8 cellular contexts compared by ENCODE assay signal in genomic region chr7:76357379-76358052, GRCh38. TPM values are rescaled to one million over a fixed set of nuclear protein-coding genes. Genes with fewer than 3 reads are reported as not detected.
DNase-seq lines count a peak whose midpoint lies in the region; ATAC-seq and TF ChIP-seq lines count a peak whose summit lies in the region.

No MANE protein-coding gene starts in this region.

- BruUV-seq in Panc1 (replicated peaks; lab: Mats Ljungman, UMichigan) = no TSS peak

- in situ Hi-C loops in HAP-1 (cut with MboI; ENCODE audit: low sequenced_read_pairs) = no loop called here
- in situ Hi-C loops in Panc1 (cut with HindIII; ENCODE audit: low pct_unique_long_range_greater_than_20kb, low sequenced_read_pairs) = no loop called here

- TF ChIP-seq POLR2A in esophagus muscularis mucosa (IDR thresholded peaks at IDR 0.05; ENCODE audit: low read depth) (no peak), prostate gland (IDR thresholded peaks at IDR 0.05) (no peak)

- peak overlapping the region; percentile 99 for H3K4me3 ChIP-seq in HAP-1
- peak overlapping the region; percentile 87 to 99 for H3K4me3 ChIP-seq in Panc1 (ENCODE audit: low read depth in 2 of 2, low read length in 2 of 2)
- H3K4me3 ChIP-seq in esophagus muscularis mucosa = peak overlapping the region; percentile 88 to 99 (median 94)
- H3K4me3 ChIP-seq in prostate gland = peak overlapping the region; percentile 96 to 98

- TF ChIP-seq EP300 in esophagus muscularis mucosa (IDR thresholded peaks at IDR 0.05) = no peak

- CTCF ChIA-PET in Panc1 (lab: Charles Lee) = no interaction called here

- H3K9me3 ChIP-seq in HAP-1 (peaks cover 8% of the 10 kb centered on the region; the same call in 1 of the 2 replicates), Panc1 (ENCODE audit: control insufficient read depth, insufficient read depth, low read depth, low read length) (no peaks in the 10 kb centered on the region), esophagus muscularis mucosa (no peaks in the 10 kb centered on the region), prostate gland (no peaks in the 10 kb centered on the region)

- peaks cover 32% of the 10 kb centered on the region for H3K4me1 ChIP-seq in HAP-1
- H3K4me1 ChIP-seq in Panc1 (ENCODE audit: control insufficient read depth, insufficient read depth, low read length) = peaks cover 25% of the 10 kb centered on the region
- peaks cover 46 to 62% (median 54%) of the 10 kb centered on the region in 4 donors for H3K4me1 ChIP-seq in esophagus muscularis mucosa
- peaks cover 7% of the 10 kb centered on the region for H3K4me1 ChIP-seq in prostate gland (replicated peaks)

- TF ChIP-seq CTCF in Panc1 (IDR thresholded peaks at IDR 0.05) (no peak), esophagus muscularis mucosa (IDR thresholded peaks at IDR 0.05) (no peak), prostate gland (IDR thresholded peaks at IDR 0.05) (no peak)

- no peak for ATAC-seq in Panc1

- intact Hi-C loops in Panc1 (cut with micrococcal nuclease; ENCODE audit: unreplicated experiment) (no loop called here), esophagus muscularis mucosa (cut with DNase I) (loop anchor here (2.0 to 10.0 kb wide), 2 partner anchors 39 to 73 kb away; no protein-coding TSS in a partner anchor), prostate gland (cut with DNase I) (loop anchor here (5.0 kb wide), 2 partner anchors 40 to 65 kb away; no protein-coding TSS in a partner anchor)

- peaks cover 42% of the 10 kb centered on the region for H3K36me3 ChIP-seq in HAP-1 (replicated peaks)
- peaks cover 19% of the 10 kb centered on the region for H3K36me3 ChIP-seq in Panc1 (ENCODE audit: control insufficient read depth, insufficient read depth, low read length)
- peaks cover 0 to 7% (median 3%) of the 10 kb centered on the region in 4 donors for H3K36me3 ChIP-seq in esophagus muscularis mucosa
- H3K36me3 ChIP-seq in prostate gland = no peaks in the 10 kb centered on the region

- peak overlapping the region; percentile 96 for H3K27ac ChIP-seq in Panc1 (ENCODE audit: low read length)
- peak overlapping the region; percentile 99 to 100 (median 100) for H3K27ac ChIP-seq in esophagus muscularis mucosa (replicated peaks in 1 of 4)
- H3K27ac ChIP-seq in prostate gland = peak overlapping the region; percentile 99

- WGBS in esophagus muscularis mucosa = 1% methylated on average over 14 of the region's 14 CpGs
- WGBS in prostate gland = 1% methylated on average over 14 of the region's 14 CpGs

- no peaks in the 10 kb centered on the region for H3K27me3 ChIP-seq in HAP-1 (ENCODE audit: low read depth)
- no peaks in the 10 kb centered on the region for H3K27me3 ChIP-seq in Panc1 (ENCODE audit: control insufficient read depth, insufficient read depth, low read length)
- no peaks in the 10 kb centered on the region for H3K27me3 ChIP-seq in esophagus muscularis mucosa
- no peaks in the 10 kb centered on the region for H3K27me3 ChIP-seq in prostate gland (replicated peaks; ENCODE audit: insufficient read depth)

- DNase-seq in HAP-1 (ENCODE audit: low spot score in 2 of 2) (peak in 1 of 2 experiments; percentile 30), Panc1 (ENCODE audit: low read depth, low spot score) (no peak), esophagus muscularis mucosa (ENCODE audit: extremely low spot score) (no peak), prostate gland (ENCODE audit: low spot score) (no peak), COLO668 (lab: John Stamatoyannopoulos, UW; ENCODE audit: unreplicated experiment) (no peak), NCI-H2227 treated with DMSO at 0.1 percent for 48 hours (lab: John Stamatoyannopoulos, UW) (no peak), NCI-H774 (lab: John Stamatoyannopoulos, UW) (no peak)
- DNase-seq in activated CD8-positive, alpha-beta memory T cell treated with anti-CD3 and anti-CD28 coated beads, Interleukin-2, amount 50 U/mL, for 4 hours = no peak

- POLR2A ChIA-PET in Panc1 (lab: Charles Lee) = interaction anchor here (0.6 kb wide), 1 partner anchor 56 kb away, joined by 3 read pairs; no protein-coding TSS in a partner anchor

RNA-seq across cellular contexts. Expression of gene YWHAG, which starts 1.3 kb away (rescaled TPM):
- total RNA-seq in Panc1 (2021; ENCODE audit: unreplicated experiment) (210 TPM), esophagus muscularis mucosa (10 to 100 TPM; 55.7 to 91.6 (median 73.7) TPM), prostate gland (10 to 100 TPM; 49.1 to 80.2 TPM)
- polyA plus RNA-seq in Panc1 (2012; ENCODE audit: insufficient read length) = 172 TPM

RNA-seq across cellular contexts. Expression of gene SSC4D, which starts 52.0 kb away (rescaled TPM):
- total RNA-seq in Panc1 (2021; ENCODE audit: unreplicated experiment) (1.6 TPM), esophagus muscularis mucosa (under 1 TPM in 3 of 4 donors, not detected in 1; 0.39 to 0.66 (median 0.46) TPM), prostate gland (1 to 10 TPM in 1 of 2 donors, not detected in 1; 1.0 TPM)
- polyA plus RNA-seq in Panc1 (2012; ENCODE audit: insufficient read length) = 2.3 TPM

RNA-seq across cellular contexts. Expression of gene HSPB1, which starts 55.0 kb away (rescaled TPM):
- total RNA-seq in Panc1 (2021; ENCODE audit: unreplicated experiment) (422 TPM), esophagus muscularis mucosa (1,000 to 10,000 TPM in 3 of 4 donors, 100 to 1,000 TPM in 1; 927 to 2,513 (median 1,694) TPM), prostate gland (100 to 1,000 TPM; 781 to 833 TPM)
- 1,072 TPM for polyA plus RNA-seq in Panc1 (2012; ENCODE audit: insufficient read length)
